In genomic region chr10:101858723-101859500, GRCh38 we compare ENCODE assay signal across 13 cellular contexts. TPM values are rescaled to one million over a fixed set of nuclear protein-coding genes. Genes with fewer than 3 reads are reported as not detected.
DNase-seq lines count a peak whose midpoint lies in the region; ATAC-seq and TF ChIP-seq lines count a peak whose summit lies in the region.
"Had no signal": no experiment of that assay in that cellular context is flagged by ENCODE, and none has a peak within 500 bp of the region (broad histone marks: within the 10 kb centered on the region; RNA-seq: fewer than 3 reads in every experiment).

No MANE protein-coding gene starts in this region.

- no peaks in the 10 kb centered on the region for H3K36me3 ChIP-seq in CD8-positive, alpha-beta T cell (ENCODE audit: insufficient read depth, low read length)
- no peaks in the 10 kb centered on the region for H3K36me3 ChIP-seq in transverse colon
- no peaks in the 10 kb centered on the region for H3K36me3 ChIP-seq in psoas muscle (ENCODE audit: insufficient read depth in 1 of 2, low read depth in 1 of 2)
- H3K36me3 ChIP-seq in WERI-Rb-1: no peaks in the 10 kb centered on the region; the same call in 1 of the 2 replicates

- H3K4me3 ChIP-seq in CD8-positive, alpha-beta T cell (ENCODE audit: low read depth, low read length): no peak overlapping the region
- H3K4me3 ChIP-seq in transverse colon (no peak overlapping the region), psoas muscle (no peak overlapping the region), WERI-Rb-1 (ENCODE audit: low read depth, low read length) (no peak overlapping the region)
- H3K4me3 ChIP-seq: BLaER1 treated with 17β-estradiol and CSF1 and Interleukin-3, amounts not matched to agents 10 nM and 100 nM; left lung had no signal

- H3K4me1 Mint-ChIP-seq in CD8-positive, alpha-beta T cell (ENCODE audit: low read depth): peaks cover 4% of the 10 kb centered on the region
- H3K4me1 Mint-ChIP-seq in T-cell: peaks cover 10 to 12% (median 11%) of the 10 kb centered on the region in 3 donors

- TF ChIP-seq CTCF in CD8-positive, alpha-beta T cell (IDR thresholded peaks at IDR 0.05): no peak
- TF ChIP-seq CTCF in transverse colon (IDR thresholded peaks at IDR 0.05): no peak
- TF ChIP-seq CTCF in psoas muscle (IDR thresholded peaks at IDR 0.05): no peak
- no peak for TF ChIP-seq CTCF in WERI-Rb-1 (IDR thresholded peaks at IDR 0.05; ENCODE audit: low read depth, low read length)

- intact Hi-C loops in CD8-positive, alpha-beta T cell (cut with DNase I, micrococcal nuclease): no loop called here
- intact Hi-C loops in transverse colon (cut with DNase I; ENCODE audit: low total_unique reads): no loop called here
- intact Hi-C loops in psoas muscle (cut with DNase I): no loop called here

- no peaks in the 10 kb centered on the region for H3K4me1 ChIP-seq in CD8-positive, alpha-beta T cell (ENCODE audit: insufficient read depth, low read length)
- H3K4me1 ChIP-seq in transverse colon: no peaks in the 10 kb centered on the region
- no peaks in the 10 kb centered on the region for H3K4me1 ChIP-seq in psoas muscle
- H3K4me1 ChIP-seq: left lung had no signal

- H3K27me3 Mint-ChIP-seq in CD8-positive, alpha-beta T cell (ENCODE audit: low read depth): no peaks in the 10 kb centered on the region
- H3K27me3 Mint-ChIP-seq in T-cell: no peaks in the 10 kb centered on the region

- H3K27ac ChIP-seq in CD8-positive, alpha-beta T cell (ENCODE audit: low read depth, low read length): no peak overlapping the region
- H3K27ac ChIP-seq in transverse colon (no peak overlapping the region), psoas muscle (no peak overlapping the region), WERI-Rb-1 (no peak overlapping the region)
- H3K27ac ChIP-seq: BLaER1 treated with 17β-estradiol and CSF1 and Interleukin-3, amounts not matched to agents 10 nM and 100 nM; left lung had no signal

- 47% methylated on average over 3 of the region's 3 CpGs; no CpG with 5 or more reads in 1 of the 2 donors for WGBS in transverse colon (ENCODE audit: low coverage in 1 of 2), 2 donors
- WGBS in psoas muscle, 3 donors: 64 to 98% (median 95%) methylated on average over 3 of the region's 3 CpGs

- no peak for TF ChIP-seq EP300 in transverse colon (IDR thresholded peaks at IDR 0.05; ENCODE audit: low read depth)

- CTCF ChIA-PET in CD8-positive, alpha-beta T cell (lab: Charles Lee): interaction anchor here (0.9 to 3.6 kb wide), 4 partner anchors 15 to 214 kb away, joined by 3 to 14 read pairs (median 8); partner anchors contain the start of gene KCNIP2
- CTCF ChIA-PET in T-cell (lab: Charles Lee): interaction anchor here (0.5 to 1.3 kb wide), 6 partner anchors 18 to 1309 kb away, joined by 3 to 4 read pairs (median 4); no protein-coding TSS in a partner anchor

- POLR2A ChIA-PET in CD8-positive, alpha-beta T cell (lab: Charles Lee): no interaction called here
- POLR2A ChIA-PET in T-cell (lab: Charles Lee): no interaction called here

- H3K4me3 Mint-ChIP-seq in CD8-positive, alpha-beta T cell: peak overlapping the region; percentile 38
- no peak overlapping the region for H3K4me3 Mint-ChIP-seq in T-cell

- no peaks in the 10 kb centered on the region for H3K9me3 ChIP-seq in CD8-positive, alpha-beta T cell (ENCODE audit: low read length)
- H3K9me3 ChIP-seq in transverse colon (no peaks in the 10 kb centered on the region), psoas muscle (no peaks in the 10 kb centered on the region), WERI-Rb-1 (ENCODE audit: severe bottlenecking) (peaks cover 4% of the 10 kb centered on the region)

- peaks cover 44% of the 10 kb centered on the region for H3K36me3 Mint-ChIP-seq in CD8-positive, alpha-beta T cell
- H3K36me3 Mint-ChIP-seq in T-cell: peaks cover 40% of the 10 kb centered on the region

- no peaks in the 10 kb centered on the region for H3K27me3 ChIP-seq in CD8-positive, alpha-beta T cell (ENCODE audit: insufficient read depth, low read length)
- no peaks in the 10 kb centered on the region for H3K27me3 ChIP-seq in transverse colon
- no peaks in the 10 kb centered on the region for H3K27me3 ChIP-seq in psoas muscle (ENCODE audit: insufficient read depth in 3 of 3, low read length in 2 of 3)
- H3K27me3 ChIP-seq in WERI-Rb-1 (ENCODE audit: insufficient read depth, low read depth, severe bottlenecking): no peaks in the 10 kb centered on the region
- H3K27me3 ChIP-seq: BLaER1 treated with 17β-estradiol and CSF1 and Interleukin-3, amounts not matched to agents 10 nM and 100 nM; left lung had no signal

- in situ Hi-C loops in transverse colon (cut with MboI; ENCODE audit: low pct_ligation_motif_present in 1 of 4, low pct_unique_long_range_greater_than_20kb in 1 of 4, low sequenced_read_pairs in 3 of 4): no loop called here

- no peak for TF ChIP-seq POLR2A in transverse colon (IDR thresholded peaks at IDR 0.05)

- peaks cover 5% of the 10 kb centered on the region for H3K9me3 Mint-ChIP-seq in CD8-positive, alpha-beta T cell
- peaks cover 4 to 11% (median 8%) of the 10 kb centered on the region in 3 donors for H3K9me3 Mint-ChIP-seq in T-cell

- ATAC-seq in CD8-positive, alpha-beta T cell: no peak
- ATAC-seq in GM18907 (IDR thresholded peaks at IDR 0.05; ENCODE audit: unreplicated experiment) (peak; percentile 79), HG02852 (IDR thresholded peaks at IDR 0.05; ENCODE audit: unreplicated experiment) (peak; percentile 76), T-cell (replicated peaks in 1 of 4) (no peak), psoas muscle (no peak)
- ATAC-seq: esophagus mucosa, left lung had no signal

- no peak for DNase-seq in CD8-positive, alpha-beta T cell
- no peak for DNase-seq in T-cell
- DNase-seq in transverse colon: no peak
- no peak for DNase-seq in psoas muscle
- DNase-seq in NCI-H2081 (lab: John Stamatoyannopoulos, UW): no peak
- no peak for DNase-seq in WERI-Rb-1
- DNase-seq: activated CD4-positive, CD25-positive, alpha-beta regulatory T cell treated with anti-CD3 and anti-CD28 coated beads, Interleukin-2, amount 50 U/mL, for 72 hours; left lung; NCI-H1436 had no signal

- H3K27ac Mint-ChIP-seq in CD8-positive, alpha-beta T cell: no peak overlapping the region
- peak overlapping the region; percentile 5 to 55 for H3K27ac Mint-ChIP-seq in T-cell

RNA-seq across cellular contexts. Expression of gene KCNIP2, which starts 15.3 kb away (rescaled TPM):
- total RNA-seq in CD8-positive, alpha-beta T cell: 1 to 10 TPM in 1 of 2 experiments, under 1 TPM in 1; 0.87 to 1.1 TPM
- total RNA-seq in T-cell (1 to 10 TPM; 2.0 to 3.4 (median 3.1) TPM), transverse colon (1 to 10 TPM; 1.1 to 5.2 (median 2.2) TPM), psoas muscle (1 to 10 TPM in 3 of 4 donors, under 1 TPM in 1; 0.71 to 3.2 (median 1.8) TPM)
- 1 to 10 TPM in 2 of 3 donors, under 1 TPM in 1; 0.58 to 5.9 (median 1.1) TPM for polyA plus RNA-seq in psoas muscle

RNA-seq across cellular contexts. Expression of gene OGA, which starts 40.7 kb away (rescaled TPM):
- total RNA-seq in CD8-positive, alpha-beta T cell: 100 to 1,000 TPM; 356 to 394 TPM
- 100 to 1,000 TPM; 232 to 364 (median 244) TPM for total RNA-seq in T-cell
- total RNA-seq in transverse colon: 100 to 1,000 TPM; 114 to 608 (median 172) TPM
- total RNA-seq in psoas muscle: 10 to 100 TPM; 52.6 to 59.8 (median 57.3) TPM
- 10 to 100 TPM; 12.0 to 58.3 (median 24.7) TPM for polyA plus RNA-seq in psoas muscle

Comparison
In these comparisons a context has a peak if more than half of its experiments do, and no peak if none do; other contexts are left out.
1. ATAC-seq: peak in GM18907 (single experiment) and HG02852 (single experiment); none in CD8-positive, alpha-beta T cell (single experiment), T-cell (0 of 4) and psoas muscle (0 of 4).